ENCODE assay signal across 16 cellular contexts in genomic region chr13:110348309-110348625, GRCh38. TPM values are rescaled to one million over a fixed set of nuclear protein-coding genes. Genes with fewer than 3 reads are reported as not detected.
DNase-seq lines count a peak whose midpoint lies in the region; ATAC-seq and TF ChIP-seq lines count a peak whose summit lies in the region.
"Had no signal": no experiment of that assay in that cellular context is flagged by ENCODE, and none has a peak within 500 bp of the region (broad histone marks: within the 10 kb centered on the region; RNA-seq: fewer than 3 reads in every experiment).

No MANE protein-coding gene starts in this region.

- no peak for ATAC-seq in thoracic aorta (ENCODE audit: insufficient number of reproducible peaks, low FRiP score, low read depth)
- ATAC-seq: activated CD4-positive, alpha-beta T cell treated with anti-CD3 and anti-CD28 coated beads for 36 hours had no signal

- CTCF ChIA-PET in mammary epithelial cell (lab: Charles Lee; ENCODE audit: low non-redundant PET), result interaction anchor here (1.6 kb wide), 1 partner anchor 64 kb away, joined by 6 read pairs; no protein-coding TSS in a partner anchor

- no peaks in the 10 kb centered on the region for H4K20me1 ChIP-seq in mammary epithelial cell (ENCODE audit: insufficient read depth, low read length)
- H4K20me1 ChIP-seq: BLaER1 treated with 17β-estradiol and CSF1 and Interleukin-3, amounts not matched to agents 10 nM and 100 nM had no signal

- dilution Hi-C loops in mammary epithelial cell (cut with HindIII; ENCODE audit: low sequenced_read_pairs), result no loop called here

- H3K9me3 ChIP-seq in mammary epithelial cell (replicated peaks; ENCODE audit: insufficient read depth, low read length) (no peaks in the 10 kb centered on the region), muscle layer of duodenum (ENCODE audit: control insufficient read depth in 1 of 2, low read length in 2 of 2) (no peaks in the 10 kb centered on the region), thoracic aorta (no peaks in the 10 kb centered on the region)
- H3K9me3 ChIP-seq: BLaER1 treated with 17β-estradiol and CSF1 and Interleukin-3, amounts not matched to agents 10 nM and 100 nM had no signal

- peak overlapping the region; percentile 74 for H3K27ac ChIP-seq in mammary epithelial cell (ENCODE audit: insufficient read depth, low read depth, low read length)
- peak overlapping the region; percentile 61 for H3K27ac ChIP-seq in muscle layer of duodenum (ENCODE audit: low read length)
- H3K27ac ChIP-seq in thoracic aorta, result peak overlapping the region; percentile 96
- H3K27ac ChIP-seq: BLaER1 treated with 17β-estradiol and CSF1 and Interleukin-3, amounts not matched to agents 10 nM and 100 nM had no signal

- no peaks in the 10 kb centered on the region for H3K36me3 ChIP-seq in mammary epithelial cell (ENCODE audit: insufficient read depth, low read length)
- no peaks in the 10 kb centered on the region for H3K36me3 ChIP-seq in muscle layer of duodenum (ENCODE audit: control insufficient read depth in 1 of 2, insufficient read depth in 2 of 2, low read length in 2 of 2)
- H3K36me3 ChIP-seq in thoracic aorta, result peaks cover 6% of the 10 kb centered on the region
- H3K36me3 ChIP-seq: BLaER1 treated with 17β-estradiol and CSF1 and Interleukin-3, amounts not matched to agents 10 nM and 100 nM had no signal

- WGBS in mammary epithelial cell (ENCODE audit: low coverage, missing lambda C conversion rate), result 25% methylated on average over 3 of the region's 3 CpGs

- H3K27me3 ChIP-seq in mammary epithelial cell (ENCODE audit: insufficient read depth, low read length) (no peaks in the 10 kb centered on the region), muscle layer of duodenum (ENCODE audit: low read depth, low read length) (no peaks in the 10 kb centered on the region), thoracic aorta (replicated peaks; ENCODE audit: insufficient read depth) (no peaks in the 10 kb centered on the region)
- H3K27me3 ChIP-seq: BLaER1 treated with 17β-estradiol and CSF1 and Interleukin-3, amounts not matched to agents 10 nM and 100 nM had no signal

- BruUV-seq in mammary epithelial cell (replicated peaks; lab: Mats Ljungman, UMichigan), result TSS peak; percentile 25

- peaks cover 64% of the 10 kb centered on the region for H3K79me2 ChIP-seq in mammary epithelial cell (ENCODE audit: insufficient read depth, low read length)

- intact Hi-C loops in mammary epithelial cell (cut with micrococcal nuclease), result loop anchor here (1.0 kb wide), 1 partner anchor 64 kb away; no protein-coding TSS in a partner anchor

- peaks cover 58% of the 10 kb centered on the region for H3K4me1 ChIP-seq in mammary epithelial cell (ENCODE audit: insufficient read depth, low read length)
- peaks cover 0 to 4% of the 10 kb centered on the region in 2 donors for H3K4me1 ChIP-seq in muscle layer of duodenum (ENCODE audit: control insufficient read depth in 1 of 2, insufficient read depth in 2 of 2, low read length in 2 of 2)
- H3K4me1 ChIP-seq in thoracic aorta (ENCODE audit: control insufficient read depth in 1 of 2, low read depth in 2 of 2), result peaks cover 22 to 89% of the 10 kb centered on the region in 2 donors

- in situ Hi-C loops in mammary epithelial cell (cut with MboI; ENCODE audit: low sequenced_read_pairs in 2 of 2), result loop anchor here in 1 of 2 donors (10.0 kb wide), 1 partner anchor 47 kb away; no protein-coding TSS in a partner anchor

- no peak for TF ChIP-seq CTCF in mammary epithelial cell (conservative IDR thresholded peaks at IDR 0.05 in 1 of 2, IDR thresholded peaks at IDR 0.05 in 1 of 2; ENCODE audit: extremely low read depth in 1 of 2, insufficient read depth in 1 of 2, low read depth in 1 of 2, low read length in 2 of 2)
- TF ChIP-seq CTCF in thoracic aorta (IDR thresholded peaks at IDR 0.05), result no peak

- peak overlapping the region; percentile 67 for H3K4me2 ChIP-seq in mammary epithelial cell (ENCODE audit: insufficient read depth, low read depth, low read length)
- H3K4me2 ChIP-seq: BLaER1 treated with 17β-estradiol and CSF1 and Interleukin-3, amounts not matched to agents 10 nM and 100 nM had no signal

- peak; percentile 16 for DNase-seq in NOMO-1 treated with dmso at 0.1 percent for 144 hours (lab: John Stamatoyannopoulos, UW; ENCODE audit: unreplicated experiment)
- DNase-seq in mammary epithelial cell, result no peak
- no peak for DNase-seq in thoracic aorta (ENCODE audit: low spot score)
- DNase-seq in HCEC 1CT, result no peak
- no peak for DNase-seq in NCI-H1694 treated with DMSO at 0.1 percent for 48 hours (lab: John Stamatoyannopoulos, UW)
- no peak for DNase-seq in UCSD-AML1 (lab: John Stamatoyannopoulos, UW; ENCODE audit: unreplicated experiment)
- DNase-seq: activated CD4-positive, alpha-beta T cell treated with anti-CD3 and anti-CD28 coated beads for 36 hours; activated CD8-positive, alpha-beta memory T cell treated with anti-CD3 and anti-CD28 coated beads, Interleukin-2, amount 50 U/mL, for 48 hours; activated naive CD4-positive, alpha-beta T cell treated with Interleukin-2 at 50 U/mL for 16 hours; effector memory CD4-positive, alpha-beta T cell; kidney; NCI-H2029 treated with DMSO at 0.1 percent for 48 hours; NCI-H526 treated with DMSO at 0.1 percent for 48 hours; stimulated activated CD4-positive, alpha-beta T cell treated with anti-CD3 and anti-CD28 coated beads, Interleukin-2, amount 100 ng/mL, for 24 hours had no signal

- no peak overlapping the region for H2AFZ ChIP-seq in mammary epithelial cell (ENCODE audit: low read depth, low read length)

- H3K4me3 ChIP-seq in mammary epithelial cell (replicated peaks in 1 of 3; ENCODE audit: insufficient read depth in 1 of 3, low read depth in 2 of 3, low read length in 3 of 3), result no peak overlapping the region
- no peak overlapping the region for H3K4me3 ChIP-seq in muscle layer of duodenum (ENCODE audit: low read depth in 1 of 2, low read length in 2 of 2)
- H3K4me3 ChIP-seq in thoracic aorta, result peak overlapping the region; percentile 47
- H3K4me3 ChIP-seq: BLaER1 treated with 17β-estradiol and CSF1 and Interleukin-3, amounts not matched to agents 10 nM and 100 nM had no signal

- no peak overlapping the region for H3K9ac ChIP-seq in mammary epithelial cell (ENCODE audit: insufficient read depth, low read length)
- H3K9ac ChIP-seq: BLaER1 treated with 17β-estradiol and CSF1 and Interleukin-3, amounts not matched to agents 10 nM and 100 nM had no signal

RNA-seq across cellular contexts. Expression of gene COL4A2, which starts 41.2 kb away (rescaled TPM):
- total RNA-seq in mammary epithelial cell (10 to 100 TPM; 74.9 to 94.2 TPM), thoracic aorta (1,000 to 10,000 TPM in 1 of 2 donors, 100 to 1,000 TPM in 1; 999 to 1,135 TPM)
- 119 TPM for polyA plus RNA-seq in mammary epithelial cell
- polyA minus RNA-seq in mammary epithelial cell, result 78.3 TPM
- total RNA-seq: activated CD4-positive, alpha-beta T cell treated with anti-CD3 and anti-CD28 coated beads for 36 hours had no signal

RNA-seq across cellular contexts. Expression of gene COL4A1, which starts 41.3 kb away (rescaled TPM):
- total RNA-seq in mammary epithelial cell (10 to 100 TPM; 40.9 to 89.0 TPM), thoracic aorta (100 to 1,000 TPM; 505 to 852 TPM)
- polyA plus RNA-seq in mammary epithelial cell, result 28.1 TPM
- 57.7 TPM for polyA minus RNA-seq in mammary epithelial cell

Comparison
In these comparisons a context has a peak if more than half of its experiments do, and no peak if none do; other contexts are left out.
1. RNA of gene COL4A2, which starts 41.2 kb away (total RNA-seq): 999 to 1,135 TPM in thoracic aorta; 74.9 to 94.2 TPM in mammary epithelial cell; every median in the first group is over 10 times any median in the second.
2. RNA of gene COL4A1, which starts 41.3 kb away (total RNA-seq): 505 to 852 TPM in thoracic aorta; 40.9 to 89.0 TPM in mammary epithelial cell; every median in the first group is over 4 times any median in the second.
3. Peak in every context shown above with its lines, with median percentiles within 50 percentile points of each other: H3K27ac ChIP-seq.